Comparison of ENCODE assay signal across 8 cellular contexts in genomic region chr4:123505457-123506310, GRCh38.
DNase-seq lines count a peak whose midpoint lies in the region; ATAC-seq and TF ChIP-seq lines count a peak whose summit lies in the region.

No MANE protein-coding gene starts in this region.

- DNase-seq in AG04449 (ENCODE audit: low read depth, low spot score) = no peak
- peak; percentile 72 for DNase-seq in RPMI7951 (ENCODE audit: low read depth)
- DNase-seq in choroid plexus epithelial cell (ENCODE audit: low read depth) = peak; percentile 66
- peak; percentile 34 for DNase-seq in inferior parietal cortex (ENCODE audit: extremely low spot score)
- no peak for DNase-seq in skeletal muscle cell (ENCODE audit: low read depth)
- no peak for DNase-seq in GM10266 (ENCODE audit: extremely low spot score)

- H3K4me3 ChIP-seq in AG04449 (ENCODE audit: low read depth, low read length) (peak overlapping the region; percentile 58), choroid plexus epithelial cell (ENCODE audit: low read depth, low read length) (peak overlapping the region; percentile 66), skeletal muscle cell (ENCODE audit: low read depth, low read length) (peak overlapping the region; percentile 57)

- TF ChIP-seq CTCF in AG04449 (IDR thresholded peaks at IDR 0.05; ENCODE audit: insufficient read depth, low read length, missing control alignments) (no peak), choroid plexus epithelial cell (conservative IDR thresholded peaks at IDR 0.05; ENCODE audit: low read depth, low read length) (no peak), GM10266 (IDR thresholded peaks at IDR 0.05; ENCODE audit: control insufficient read depth, insufficient read depth, low read depth, missing control alignments) (no peak)

- CTCF ChIA-PET in AG04449 (lab: Yijun Ruan, JAX) = no interaction called here

- POLR2A ChIA-PET in AG04449 (lab: Yijun Ruan, JAX) = no interaction called here

- ATAC-seq in GM18858 (IDR thresholded peaks at IDR 0.05; ENCODE audit: unreplicated experiment) (peak; percentile 59), HG03575 (IDR thresholded peaks at IDR 0.05; ENCODE audit: extremely low read depth, insufficient number of reproducible peaks, low FRiP score, unreplicated experiment) (peak; percentile 42)

Comparison
In these comparisons a context has a peak if more than half of its experiments do, and no peak if none do; other contexts are left out.
1. DNase-seq: peak in RPMI7951 (single experiment), choroid plexus epithelial cell (single experiment) and inferior parietal cortex (single experiment); none in AG04449 (single experiment), skeletal muscle cell (single experiment) and GM10266 (single experiment).
2. Peak in every context shown above with its lines, with median percentiles within 50 percentile points of each other: H3K4me3 ChIP-seq.